In the genomic region with DNA sequence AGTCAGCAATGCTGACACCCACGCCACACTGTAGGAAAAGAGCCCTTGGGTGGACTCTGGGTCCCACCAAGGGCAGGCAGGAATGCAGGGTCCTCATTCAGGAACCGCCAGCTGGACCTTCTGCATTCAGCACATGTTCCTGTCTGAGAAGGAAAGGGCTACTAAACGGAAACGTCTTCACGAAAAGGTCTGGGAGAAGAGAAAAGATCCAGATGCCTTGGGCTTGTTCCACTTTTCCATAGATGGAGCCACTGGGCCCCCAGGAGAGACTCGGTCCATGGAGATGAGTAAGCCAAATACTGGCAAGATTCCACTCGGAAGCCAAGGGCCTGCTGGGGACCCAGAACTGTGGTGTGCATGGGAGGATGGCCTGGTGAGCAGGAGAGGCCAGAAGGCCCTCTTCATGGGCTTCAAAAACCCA, we compare ENCODE assay signal across 13 cellular contexts. TPM values are rescaled to one million over a fixed set of nuclear protein-coding genes. Genes with fewer than 3 reads are reported as not detected.
DNase-seq lines count a peak whose midpoint lies in the region; TF ChIP-seq lines count a peak whose summit lies in the region.
"Had no signal": no experiment of that assay in that cellular context is flagged by ENCODE, and none has a peak within 500 bp of the region (broad histone marks: within the 10 kb centered on the region; RNA-seq: fewer than 3 reads in every experiment).

No MANE protein-coding gene starts in this region.

- peak; percentile 89 for DNase-seq in HCEC 1CT
- DNase-seq in cardiac fibroblast (ENCODE audit: low read depth in 2 of 2): peak; percentile 85 to 88
- DNase-seq in tibial artery: peak in 1 of 2 donors; percentile 71
- DNase-seq in activated T-cell treated with anti-CD3 and anti-CD28 coated beads, Interleukin-2, amount 50 U/mL, for 48 hours: no peak
- DNase-seq in endothelial cell (ENCODE audit: low spot score): no peak
- no peak for DNase-seq in NCI-H2196 (lab: John Stamatoyannopoulos, UW; ENCODE audit: unreplicated experiment)
- DNase-seq in NCI-H2029 (lab: John Stamatoyannopoulos, UW): no peak
- DNase-seq: anterior cingulate cortex; kidney glomerular epithelial cell; NCI-H524 treated with DMSO at 0.1 percent for 48 hours; SHP77 treated with DMSO at 0.1 percent for 48 hours; stimulated activated naive CD8-positive, alpha-beta T cell treated with anti-CD3 and anti-CD28 coated beads, Interleukin-15, Interleukin-2, amounts not matched to agents 100 U/mL and 50 U/mL, for 24 hours had no signal

- intact Hi-C loops in tibial artery (cut with DNase I; ENCODE audit: low total_unique reads): no loop called here

- H3K27ac ChIP-seq in iPS-18a (ENCODE audit: low read length) (peak overlapping the region; percentile 27), tibial artery (peak overlapping the region; percentile 60 to 68)

- no peak for TF ChIP-seq CTCF in cardiac fibroblast (IDR thresholded peaks at IDR 0.05; ENCODE audit: low read depth, low read length)
- no peak for TF ChIP-seq CTCF in tibial artery (IDR thresholded peaks at IDR 0.05)
- TF ChIP-seq CTCF in endothelial cell (IDR thresholded peaks at IDR 0.05; ENCODE audit: unreplicated experiment): no peak

- H3K27me3 Mint-ChIP-seq in endothelial cell (ENCODE audit: unreplicated experiment): peaks cover 4% of the 10 kb centered on the region

- no peak overlapping the region for H3K27ac Mint-ChIP-seq in endothelial cell (ENCODE audit: unreplicated experiment)

- H3K4me3 ChIP-seq in cardiac fibroblast (replicated peaks in 1 of 2; ENCODE audit: low read depth in 2 of 2, low read length in 2 of 2) (no peak overlapping the region), iPS-18a (ENCODE audit: low read length) (no peak overlapping the region), tibial artery (no peak overlapping the region)

- H3K9me3 Mint-ChIP-seq in endothelial cell (ENCODE audit: unreplicated experiment): no peaks in the 10 kb centered on the region

- H3K4me1 Mint-ChIP-seq in endothelial cell (ENCODE audit: unreplicated experiment): peaks cover 7% of the 10 kb centered on the region

- H3K36me3 ChIP-seq in iPS-18a (ENCODE audit: control insufficient read depth, low read depth, low read length): peaks cover 3% of the 10 kb centered on the region
- H3K36me3 ChIP-seq in tibial artery: no peaks in the 10 kb centered on the region

- no peak overlapping the region for H3K9ac ChIP-seq in iPS-18a (ENCODE audit: low read length)

- H3K9me3 ChIP-seq in iPS-18a (ENCODE audit: control insufficient read depth, low read depth, low read length) (no peaks in the 10 kb centered on the region), tibial artery (no peaks in the 10 kb centered on the region)

- no peaks in the 10 kb centered on the region for H3K27me3 ChIP-seq in iPS-18a (ENCODE audit: control insufficient read depth, insufficient read depth, low read length)
- no peaks in the 10 kb centered on the region for H3K27me3 ChIP-seq in tibial artery

- peaks cover 26% of the 10 kb centered on the region for H3K4me1 ChIP-seq in iPS-18a (ENCODE audit: control insufficient read depth, low read depth, low read length)
- peaks cover 0 to 47% (median 32%) of the 10 kb centered on the region in 4 donors for H3K4me1 ChIP-seq in tibial artery

- H3K36me3 Mint-ChIP-seq in endothelial cell (ENCODE audit: low read depth, unreplicated experiment): peaks cover 8% of the 10 kb centered on the region

- no peak overlapping the region for H3K4me3 Mint-ChIP-seq in endothelial cell (ENCODE audit: unreplicated experiment)

RNA-seq across cellular contexts. Expression of a gene that starts 38.4 kb away (rescaled TPM):
- 47.6 TPM for total RNA-seq in endothelial cell (ENCODE audit: unreplicated experiment)

Comparison
In these comparisons a context has a peak if more than half of its experiments do, and no peak if none do; other contexts are left out.
1. DNase-seq: peak in HCEC 1CT (single experiment) and cardiac fibroblast (2 of 2); none in activated T-cell treated with anti-CD3 and anti-CD28 coated beads, Interleukin-2, amount 50 U/mL, for 48 hours (0 of 2), endothelial cell (single experiment), NCI-H2196 (single experiment) and NCI-H2029 (single experiment).